In the genomic region with DNA sequence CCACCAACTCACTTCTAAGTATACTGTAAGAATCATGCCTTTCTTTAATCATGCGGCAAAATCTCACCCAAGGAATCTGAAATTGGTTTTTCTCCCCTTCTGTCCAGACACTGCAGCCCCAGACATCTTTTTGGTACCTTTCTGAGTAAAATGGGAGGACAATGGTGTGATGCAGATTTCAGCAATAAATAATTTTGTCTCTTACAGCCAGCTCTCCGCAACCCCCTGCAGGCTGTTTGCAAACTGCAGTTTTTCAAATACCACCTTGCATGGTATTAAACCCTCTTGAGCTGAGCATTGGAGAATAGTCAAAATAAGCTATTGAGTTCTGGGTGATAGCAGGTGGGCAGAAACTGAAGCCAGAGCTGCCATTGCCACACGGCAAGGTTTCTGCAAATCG, we compare ENCODE assay signal across 8 cellular contexts. TPM values are rescaled to one million over a fixed set of nuclear protein-coding genes. Genes with fewer than 3 reads are reported as not detected.
DNase-seq lines count a peak whose midpoint lies in the region; ATAC-seq, FAIRE-seq and TF ChIP-seq lines count a peak whose summit lies in the region.

No MANE protein-coding gene starts in this region.

- H3K27ac ChIP-seq in sigmoid colon, result no peak overlapping the region

- no peaks in the 10 kb centered on the region for H3K27me3 ChIP-seq in H7 (ENCODE audit: control insufficient read depth, insufficient read depth, low read length)
- H3K27me3 ChIP-seq in sigmoid colon, result no peaks in the 10 kb centered on the region

- H3K36me3 ChIP-seq in H7 (replicated peaks; ENCODE audit: control insufficient read depth, insufficient read depth, low read length) (no peaks in the 10 kb centered on the region), sigmoid colon (no peaks in the 10 kb centered on the region)

- intact Hi-C loops in sigmoid colon (cut with DNase I), result no loop called here

- FAIRE-seq in GM19239 (lab: Jason Lieb, UNC), result no peak

- peaks cover 0 to 2% (median 0%) of the 10 kb centered on the region in 4 donors for H3K9me3 ChIP-seq in sigmoid colon

- no peaks in the 10 kb centered on the region for H3K4me1 ChIP-seq in sigmoid colon

- TF ChIP-seq POLR2A in sigmoid colon (IDR thresholded peaks at IDR 0.05), result no peak

- TF ChIP-seq CTCF in sigmoid colon (IDR thresholded peaks at IDR 0.05), result peak in 3 of 4 experiments; percentile 16 to 41 (median 17)

- DNase-seq in H7, result peak; percentile 37
- peak; percentile 2 for DNase-seq in NOMO-1 treated with dmso at 0.1 percent for 144 hours (lab: John Stamatoyannopoulos, UW; ENCODE audit: unreplicated experiment)
- peak; percentile 14 for DNase-seq in fibroblast of the conjunctiva (ENCODE audit: low read depth)
- DNase-seq in sigmoid colon, result no peak
- no peak for DNase-seq in GM19239 (ENCODE audit: insufficient read length, low spot score)
- DNase-seq in activated CD8-positive, alpha-beta memory T cell treated with anti-CD3 and anti-CD28 coated beads, Interleukin-2, amount 50 U/mL, for 4 hours, result no peak
- DNase-seq in LoVo (ENCODE audit: low spot score), result no peak

- H3K4me3 ChIP-seq in H7 (ENCODE audit: insufficient read depth, low read depth, low read length) (no peak overlapping the region), sigmoid colon (no peak overlapping the region)

- TF ChIP-seq EP300 in sigmoid colon (IDR thresholded peaks at IDR 0.05), result no peak

- ATAC-seq in HG03045 (IDR thresholded peaks at IDR 0.05; ENCODE audit: unreplicated experiment), result no peak

- WGBS in sigmoid colon, 2 donors, result 88 to 90% methylated on average over 4 of the region's 4 CpGs

RNA-seq across cellular contexts. Expression of gene GPR39, which starts 32.2 kb away (rescaled TPM):
- total RNA-seq in H7 (2014; rRNA removed; shearing (Covaris generic)), result 0.85 and 6.2 TPM in 2 replicates
- total RNA-seq in sigmoid colon, result under 1 TPM in 3 of 4 donors, not detected in 1; 0.28 to 0.71 (median 0.66) TPM
- 1 to 10 TPM; 2.4 to 7.7 (median 2.8) TPM for polyA plus RNA-seq in sigmoid colon

Comparison
In these comparisons a context has a peak if more than half of its experiments do, and no peak if none do; other contexts are left out.
1. DNase-seq: peak in H7 (single experiment), NOMO-1 treated with dmso at 0.1 percent for 144 hours (single experiment) and fibroblast of the conjunctiva (single experiment); none in sigmoid colon (single experiment), GM19239 (single experiment), activated CD8-positive, alpha-beta memory T cell treated with anti-CD3 and anti-CD28 coated beads, Interleukin-2, amount 50 U/mL, for 4 hours (single experiment) and LoVo (single experiment).